Comparison of ENCODE assay signal across 13 cellular contexts in the genomic region with DNA sequence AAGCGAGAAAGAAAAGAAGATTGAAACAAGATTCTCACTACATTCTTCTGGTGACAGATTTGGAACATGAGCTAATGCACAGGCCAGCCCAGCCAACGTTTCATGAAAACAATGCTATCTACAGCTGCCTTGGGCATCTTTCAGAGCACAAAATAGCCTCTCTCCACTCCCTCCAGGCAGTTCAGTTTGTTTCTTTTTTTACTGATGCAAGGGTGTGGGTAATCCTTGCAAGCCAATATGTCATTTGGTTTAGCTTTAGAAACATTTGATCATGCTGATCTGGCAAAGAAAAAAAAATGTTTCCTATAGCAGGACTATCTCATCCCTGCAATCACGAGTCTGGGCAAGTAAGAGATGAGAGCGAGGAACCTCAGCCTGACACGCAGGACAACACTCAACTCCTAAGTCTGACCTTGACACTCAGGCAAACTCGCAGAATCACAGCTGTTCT. TPM values are rescaled to one million over a fixed set of nuclear protein-coding genes. Genes with fewer than 3 reads are reported as not detected.
A peak's percentile ranks its signal among the peaks of the same experiment; 100 is the strongest.
DNase-seq lines count a peak whose midpoint lies in the region; ATAC-seq and TF ChIP-seq lines count a peak whose summit lies in the region.
"Had no signal": no experiment of that assay in that cellular context is flagged by ENCODE, and none has a peak within 500 bp of the region (broad histone marks: within the 10 kb centered on the region; RNA-seq: fewer than 3 reads in every experiment).

No MANE protein-coding gene starts in this region.

- no peak overlapping the region for H3K23ac ChIP-seq in mesenchymal stem cell (ENCODE audit: low read length in 2 of 2)

- no peak for TF ChIP-seq POLR2A in esophagus squamous epithelium (IDR thresholded peaks at IDR 0.05)
- TF ChIP-seq POLR2A in testis (IDR thresholded peaks at IDR 0.05): no peak

- DNase-seq in SJCRH30: peak in 1 of 2 experiments; percentile 53
- DNase-seq in esophagus squamous epithelium (lab: John Stamatoyannopoulos, UW): no peak
- peak; percentile 51 for DNase-seq in mesenchymal stem cell
- DNase-seq in testis: peak; percentile 85
- DNase-seq in NCI-H2029 treated with DMSO at 0.1 percent for 48 hours (lab: John Stamatoyannopoulos, UW): no peak
- DNase-seq in stimulated activated CD8-positive, alpha-beta memory T cell treated with anti-CD3 and anti-CD28 coated beads, Interleukin-4, amount 100 ng/mL, for 48 hours: no peak
- DNase-seq in RKO (ENCODE audit: low spot score): no peak
- DNase-seq: activated naive CD4-positive, alpha-beta T cell; naive thymus-derived CD4-positive, alpha-beta T cell; NCI-H1417 treated with DMSO at 0.1 percent for 48 hours; PC-3; stimulated activated CD4-positive, alpha-beta T cell treated with anti-CD3 and anti-CD28 coated beads, Interleukin-4, amount 100 ng/mL, for 1 hour had no signal

- H3K36me3 ChIP-seq in SJCRH30 (no peaks in the 10 kb centered on the region), esophagus squamous epithelium (peaks cover 0 to 26% (median 0%) of the 10 kb centered on the region in 3 donors), mesenchymal stem cell (ENCODE audit: control insufficient read depth in 1 of 2, insufficient read depth in 2 of 2, low read depth in 1 of 2, low read length in 2 of 2) (peaks cover 32 to 34% of the 10 kb centered on the region in 2 experiments), testis (ENCODE audit: low read depth, missing control alignments) (no peaks in the 10 kb centered on the region)

- H3K14ac ChIP-seq in mesenchymal stem cell (ENCODE audit: low read length in 2 of 2): no peak overlapping the region

- no peak overlapping the region for H3K4ac ChIP-seq in mesenchymal stem cell (ENCODE audit: low read depth in 1 of 2, low read length in 2 of 2)

- H3K4me3 ChIP-seq in SJCRH30: no peak overlapping the region
- no peak overlapping the region for H3K4me3 ChIP-seq in esophagus squamous epithelium
- peak overlapping the region in 1 of 2 experiments; percentile 38 for H3K4me3 ChIP-seq in mesenchymal stem cell (ENCODE audit: insufficient read depth in 1 of 2, low read depth in 1 of 2, low read length in 2 of 2)
- H3K4me3 ChIP-seq in testis: no peak overlapping the region

- no peak overlapping the region for H2BK15ac ChIP-seq in mesenchymal stem cell (ENCODE audit: low read depth, poor library complexity, severe bottlenecking)

- 26 to 31% methylated on average over 6 of the region's 6 CpGs for WGBS in esophagus squamous epithelium, 2 donors
- WGBS in mesenchymal stem cell: 85% methylated on average over 5 of the region's 6 CpGs
- 37 to 38% methylated on average over 6 of the region's 6 CpGs for WGBS in testis, 2 donors

- 0 out of 2 replicates have a peak, but pooled peaks cover 4% of the 10 kb centered on the region for H3K9me3 ChIP-seq in SJCRH30 (replicated peaks)
- no peaks in the 10 kb centered on the region for H3K9me3 ChIP-seq in esophagus squamous epithelium
- H3K9me3 ChIP-seq in mesenchymal stem cell (ENCODE audit: control insufficient read depth, low read length): no peaks in the 10 kb centered on the region
- no peaks in the 10 kb centered on the region for H3K9me3 ChIP-seq in testis

- no peak for ATAC-seq in HG02759 (IDR thresholded peaks at IDR 0.05; ENCODE audit: unreplicated experiment)
- ATAC-seq: naive thymus-derived CD4-positive, alpha-beta T cell; PC-3 had no signal

- H3K4me2 ChIP-seq in mesenchymal stem cell (ENCODE audit: low read length, poor library complexity, severe bottlenecking): no peak overlapping the region

- peak overlapping the region; percentile 28; the same call in 1 of the 2 replicates for H3K27ac ChIP-seq in SJCRH30
- peak overlapping the region; percentile 74 to 91 (median 86) for H3K27ac ChIP-seq in esophagus squamous epithelium
- peak overlapping the region; percentile 15 for H3K27ac ChIP-seq in mesenchymal stem cell (ENCODE audit: low read length, poor library complexity, severe bottlenecking)
- H3K27ac ChIP-seq in testis: peak overlapping the region; percentile 85 to 90

- intact Hi-C loops in esophagus squamous epithelium (cut with DNase I) (no loop called here), testis (cut with DNase I; ENCODE audit: low total_unique reads) (no loop called here)

- no peak overlapping the region for H4K91ac ChIP-seq in mesenchymal stem cell (ENCODE audit: low read length)

- TF ChIP-seq CTCF in esophagus squamous epithelium (IDR thresholded peaks at IDR 0.05): no peak
- TF ChIP-seq CTCF in testis (IDR thresholded peaks at IDR 0.05): no peak

- H4K8ac ChIP-seq in mesenchymal stem cell (ENCODE audit: low read length): no peak overlapping the region

- no peak overlapping the region for H2BK120ac ChIP-seq in mesenchymal stem cell (ENCODE audit: low read depth, low read length)

- H3K27me3 ChIP-seq in SJCRH30 (no peaks in the 10 kb centered on the region), esophagus squamous epithelium (no peaks in the 10 kb centered on the region), mesenchymal stem cell (ENCODE audit: control insufficient read depth in 1 of 2, insufficient read depth in 1 of 2, low read length in 2 of 2) (no peaks in the 10 kb centered on the region), testis (no peaks in the 10 kb centered on the region)

- H2BK5ac ChIP-seq in mesenchymal stem cell (ENCODE audit: low read depth, low read length, poor library complexity, severe bottlenecking): no peak overlapping the region

- H2AK5ac ChIP-seq in mesenchymal stem cell (ENCODE audit: low read length, severe bottlenecking): no peak overlapping the region

- H3K18ac ChIP-seq in mesenchymal stem cell (ENCODE audit: low read depth in 1 of 2, low read length in 2 of 2): no peak overlapping the region

- no peak overlapping the region for H2AFZ ChIP-seq in mesenchymal stem cell (ENCODE audit: low read depth, low read length)

- H2BK12ac ChIP-seq in mesenchymal stem cell (ENCODE audit: low read length in 2 of 2): no peak overlapping the region

- peak overlapping the region; percentile 82 for H3K9ac ChIP-seq in mesenchymal stem cell (ENCODE audit: low read length)

- H3K4me1 ChIP-seq in SJCRH30 (peaks cover 13% of the 10 kb centered on the region; the same call in 1 of the 2 replicates), esophagus squamous epithelium (peaks cover 24 to 85% (median 31%) of the 10 kb centered on the region in 3 donors), mesenchymal stem cell (ENCODE audit: control insufficient read depth, insufficient read depth, low read depth, low read length) (peaks cover 14% of the 10 kb centered on the region), testis (peaks cover 33% of the 10 kb centered on the region)

- peaks cover 22% of the 10 kb centered on the region for H3K79me1 ChIP-seq in mesenchymal stem cell (replicated peaks; ENCODE audit: low read length, poor library complexity, severe bottlenecking)

RNA-seq across cellular contexts. Expression of gene SVIL, which starts 35.9 kb away (rescaled TPM):
- 42.5 and 65.0 TPM in 2 replicates for total RNA-seq in SJCRH30 (2014; rRNA removed; shearing (Covaris generic))
- total RNA-seq in esophagus squamous epithelium: 100 to 1,000 TPM in 2 of 4 donors, 10 to 100 TPM in 2; 71.1 to 227 (median 147) TPM
- polyA plus RNA-seq in mesenchymal stem cell (2013, experiment 1 of 2): 67.9 TPM
- polyA plus RNA-seq in mesenchymal stem cell (2013, experiment 2 of 2): 64.2 TPM
- 10 to 100 TPM; 63.1 to 67.6 TPM for total RNA-seq in testis
- polyA plus RNA-seq in testis (ENCODE audit: insufficient read depth, low read depth, low replicate concordance): 44.7 TPM

Comparison
In these comparisons a context has a peak if more than half of its experiments do, and no peak if none do; other contexts are left out.
1. DNase-seq: peak in mesenchymal stem cell (single experiment) and testis (single experiment); none in esophagus squamous epithelium (single experiment), NCI-H2029 treated with DMSO at 0.1 percent for 48 hours (single experiment), stimulated activated CD8-positive, alpha-beta memory T cell treated with anti-CD3 and anti-CD28 coated beads, Interleukin-4, amount 100 ng/mL, for 48 hours (single experiment) and RKO (single experiment).
2. H3K27ac ChIP-seq: peak in every context shown above with its lines; median percentile 88 in testis; 86 in esophagus squamous epithelium; 28 in SJCRH30; 15 in mesenchymal stem cell.